Comparison of ENCODE assay signal across 1 cellular context in genomic region chr13:60326273-60326672, GRCh38.
TF ChIP-seq lines count a peak whose summit lies in the region.

No MANE protein-coding gene starts in this region.

TF ChIP-seq in GM23338, 12 proteins besides CTCF, POLR2A, EP300 and RAD21 (continued from another document):
- TF ChIP-seq ZNF462 (CRISPR knock-in tag; IDR thresholded peaks at IDR 0.05) (no peak), ETS1 (IDR thresholded peaks at IDR 0.05) (no peak), ZNF331 (CRISPR knock-in tag; IDR thresholded peaks at IDR 0.05; ENCODE audit: low read depth) (no peak)
